8 cellular contexts compared by ENCODE assay signal in genomic region chr6:132131777-132132176, GRCh38.
DNase-seq lines count a peak whose midpoint lies in the region; ATAC-seq, FAIRE-seq and TF ChIP-seq lines count a peak whose summit lies in the region.

No MANE protein-coding gene starts in this region.

- no peak for TF ChIP-seq CTCF in PC-9 (conservative IDR thresholded peaks at IDR 0.05)
- TF ChIP-seq CTCF in sigmoid colon (IDR thresholded peaks at IDR 0.05), result no peak
- no peak for TF ChIP-seq CTCF in D721Med (IDR thresholded peaks at IDR 0.05; ENCODE audit: insufficient read depth, missing control alignments)

- 0 out of 2 replicates have a peak, but pooled peaks cover 11% of the 10 kb centered on the region for H3K4me1 ChIP-seq in PC-9 (replicated peaks; ENCODE audit: insufficient read depth)
- H3K4me1 ChIP-seq in sigmoid colon, result peaks cover 0 to 46% (median 39%) of the 10 kb centered on the region in 4 donors

- H3K4me2 ChIP-seq in PC-9, result 0 out of 2 replicates have a peak overlapping the region, but pooled peaks have one; percentile 5

- H3F3A ChIP-seq in PC-9 (ENCODE audit: insufficient read depth, low read depth), result no peaks in the 10 kb centered on the region

- H3K27ac ChIP-seq in PC-9 (no peak overlapping the region), sigmoid colon (peak overlapping the region; percentile 82 to 90 (median 89))

- 56 to 64% methylated on average over 2 of the region's 2 CpGs for WGBS in sigmoid colon, 2 donors

- H3K9me2 ChIP-seq in PC-9 (ENCODE audit: insufficient read depth), result peaks cover 6% of the 10 kb centered on the region; the same call in 1 of the 2 replicates

- H3K27me3 ChIP-seq in PC-9 (ENCODE audit: insufficient read depth, low read depth) (no peaks in the 10 kb centered on the region), sigmoid colon (no peaks in the 10 kb centered on the region)

- CTCF ChIA-PET in PC-9 (lab: Charles Lee), result no interaction called here

- H3K9me3 ChIP-seq in PC-9 (ENCODE audit: insufficient read depth, low read depth), result no peaks in the 10 kb centered on the region
- H3K9me3 ChIP-seq in sigmoid colon, result no peaks in the 10 kb centered on the region

- BruUV-seq in PC-9 (replicated peaks; lab: Mats Ljungman, UMichigan), result no TSS peak

- no peak for TF ChIP-seq POLR2A in sigmoid colon (IDR thresholded peaks at IDR 0.05)

- no peaks in the 10 kb centered on the region for H4K20me1 ChIP-seq in PC-9 (ENCODE audit: insufficient read depth)

- DNase-seq in GOT3 (lab: John Stamatoyannopoulos, UW), result peak; percentile 27
- DNase-seq in PC-9, result peak; percentile 34 to 57
- peak; percentile 86 for DNase-seq in fibroblast of the conjunctiva (ENCODE audit: low read depth)
- DNase-seq in sigmoid colon, result no peak
- DNase-seq in D721Med (ENCODE audit: insufficient read length, low spot score), result no peak
- no peak for DNase-seq in activated CD4-positive, alpha-beta T cell treated with anti-CD3 and anti-CD28 coated beads, Interleukin-2, amount 50 U/mL, for 1 hour

- intact Hi-C loops in PC-9 (cut with micrococcal nuclease; ENCODE audit: unreplicated experiment), result no loop called here
- intact Hi-C loops in sigmoid colon (cut with DNase I), result loop anchor here (2.0 to 5.0 kb wide), 2 partner anchors 119 to 179 kb away; no protein-coding TSS in a partner anchor

- TF ChIP-seq EP300 in sigmoid colon (IDR thresholded peaks at IDR 0.05), result no peak

- H3K4me3 ChIP-seq in PC-9, result no peak overlapping the region
- H3K4me3 ChIP-seq in sigmoid colon, result no peak overlapping the region

- no peak for FAIRE-seq in D721Med (lab: Jason Lieb, UNC)

- H2AFZ ChIP-seq in PC-9, result no peak overlapping the region

- no peaks in the 10 kb centered on the region for H3K36me3 ChIP-seq in PC-9 (ENCODE audit: low read depth)
- no peaks in the 10 kb centered on the region for H3K36me3 ChIP-seq in sigmoid colon

- POLR2A ChIA-PET in PC-9 (lab: Charles Lee; ENCODE audit: unreplicated experiment), result interaction anchor here (0.7 kb wide), 1 partner anchor 15 kb away, joined by 4 read pairs; no protein-coding TSS in a partner anchor

- ATAC-seq in HG02870 (IDR thresholded peaks at IDR 0.05; ENCODE audit: unreplicated experiment) (no peak), HG02798 (IDR thresholded peaks at IDR 0.05; ENCODE audit: poor library complexity, unreplicated experiment) (no peak)

- no peaks in the 10 kb centered on the region for H3K79me2 ChIP-seq in PC-9 (ENCODE audit: low read depth)

Comparison
In these comparisons a context has a peak if more than half of its experiments do, and no peak if none do; other contexts are left out.
1. DNase-seq: peak in GOT3 (single experiment), PC-9 (2 of 2) and fibroblast of the conjunctiva (single experiment); none in sigmoid colon (single experiment), D721Med (single experiment) and activated CD4-positive, alpha-beta T cell treated with anti-CD3 and anti-CD28 coated beads, Interleukin-2, amount 50 U/mL, for 1 hour (single experiment).